8 cellular contexts compared by ENCODE assay signal in genomic region chr13:32419862-32420261, GRCh38. TPM values are rescaled to one million over a fixed set of nuclear protein-coding genes. Genes with fewer than 3 reads are reported as not detected.
"Had no signal": no experiment of that assay in that cellular context is flagged by ENCODE, and none has a peak within 500 bp of the region (broad histone marks: within the 10 kb centered on the region; RNA-seq: fewer than 3 reads in every experiment).

No MANE protein-coding gene starts in this region.

- ATAC-seq: GM23338 had no signal

- H3K27ac Mint-ChIP-seq: GM23338, H9 had no signal

- H3K4me2 ChIP-seq: GM23338 had no signal

- H3K4me3 ChIP-seq: GM23338 had no signal

- DNase-seq: H9, HCEC 1CT, IMR-90 had no signal

- H2AFZ ChIP-seq: GM23338 had no signal

- H3K4me3 Mint-ChIP-seq: GM23338, H9 had no signal

- FAIRE-seq: H1, H54, HTR-8/SVneo had no signal

RNA-seq across cellular contexts. Expression of gene N4BP2L1, which starts 8.1 kb away (rescaled TPM):
- total RNA-seq: HT-29 had no signal
